ENCODE assay signal across 12 cellular contexts in genomic region chr11:114215871-114216803, GRCh38.
DNase-seq lines count a peak whose midpoint lies in the region; ATAC-seq and TF ChIP-seq lines count a peak whose summit lies in the region.
"Had no signal": no experiment of that assay in that cellular context is flagged by ENCODE, and none has a peak within 500 bp of the region (broad histone marks: within the 10 kb centered on the region; RNA-seq: fewer than 3 reads in every experiment).

No MANE protein-coding gene starts in this region.

- H3K4me3 Mint-ChIP-seq in activated naive CD8-positive, alpha-beta T cell treated with anti-CD3 and anti-CD28 coated beads, Interleukin-2, amount 50 U/mL, for 24 hours, result no peak overlapping the region

- H3K36me3 Mint-ChIP-seq in activated naive CD8-positive, alpha-beta T cell treated with anti-CD3 and anti-CD28 coated beads, Interleukin-2, amount 50 U/mL, for 24 hours (ENCODE audit: low read depth), result no peaks in the 10 kb centered on the region

- H3K27me3 ChIP-seq in GM23248 (replicated peaks; ENCODE audit: insufficient read depth), result no peaks in the 10 kb centered on the region; the same call in 1 of the 2 replicates

- no peaks in the 10 kb centered on the region for H3K4me1 ChIP-seq in GM23248 (ENCODE audit: insufficient read depth)

- H3K27ac Mint-ChIP-seq in activated naive CD8-positive, alpha-beta T cell treated with anti-CD3 and anti-CD28 coated beads, Interleukin-2, amount 50 U/mL, for 24 hours, result no peak overlapping the region

- no peaks in the 10 kb centered on the region for H3K27me3 Mint-ChIP-seq in activated naive CD8-positive, alpha-beta T cell treated with anti-CD3 and anti-CD28 coated beads, Interleukin-2, amount 50 U/mL, for 24 hours

- H3K9me3 Mint-ChIP-seq in activated naive CD8-positive, alpha-beta T cell treated with anti-CD3 and anti-CD28 coated beads, Interleukin-2, amount 50 U/mL, for 24 hours, result no peaks in the 10 kb centered on the region

- in situ Hi-C loops in GM23248 (cut with MboI), result no loop called here

- no peaks in the 10 kb centered on the region for H3K36me3 ChIP-seq in GM23248 (ENCODE audit: low read depth)

- no peaks in the 10 kb centered on the region for H3K9me3 ChIP-seq in GM23248 (ENCODE audit: low read depth)

- no peak overlapping the region for H3K4me2 ChIP-seq in GM23248 (ENCODE audit: unreplicated experiment)

- H3K9ac ChIP-seq in GM23248, result no peak overlapping the region

- H3K4me3 ChIP-seq in GM23248, result no peak overlapping the region

- no peaks in the 10 kb centered on the region for H4K20me1 ChIP-seq in GM23248 (ENCODE audit: insufficient read depth)

- H3F3A ChIP-seq in GM23248 (ENCODE audit: insufficient read depth), result no peaks in the 10 kb centered on the region

- H3K9me2 ChIP-seq in GM23248 (ENCODE audit: insufficient read depth), result no peaks in the 10 kb centered on the region

- TF ChIP-seq CTCF in 22Rv1 (IDR thresholded peaks at IDR 0.05), result no peak

- peaks cover 23% of the 10 kb centered on the region for H3K4me1 Mint-ChIP-seq in activated naive CD8-positive, alpha-beta T cell treated with anti-CD3 and anti-CD28 coated beads, Interleukin-2, amount 50 U/mL, for 24 hours

- H3K79me2 ChIP-seq in GM23248 (ENCODE audit: insufficient read depth), result no peaks in the 10 kb centered on the region

- H3K27ac ChIP-seq in 22Rv1 (0 out of 2 replicates have a peak overlapping the region, but pooled peaks have one; percentile 17), GM23248 (no peak overlapping the region)

- 72% methylated on average over 6 of the region's 6 CpGs for WGBS in GM23248 (ENCODE audit: low coverage in 1 of 2, low lambda C conversion rate in 2 of 2, missing lambda C conversion rate in 2 of 2), 2 experiments

- H2AFZ ChIP-seq in GM23248, result no peak overlapping the region

- peak; percentile 46 for ATAC-seq in activated naive CD8-positive, alpha-beta T cell treated with anti-CD3 and anti-CD28 coated beads, Interleukin-2, amount 50 U/mL, for 24 hours
- ATAC-seq: SK-N-SH treated with all-trans-retinoic acid at 6 μM for 48 hours had no signal

- DNase-seq in GF-D8 (lab: John Stamatoyannopoulos, UW) (peak; percentile 100), islet precursor cell (peak; percentile 79), DMS 273 (lab: John Stamatoyannopoulos, UW; ENCODE audit: unreplicated experiment) (no peak), GM23248 (no peak), AG08396 (ENCODE audit: low spot score) (no peak)
- DNase-seq in activated naive CD8-positive, alpha-beta T cell treated with anti-CD3 and anti-CD28 coated beads, Interleukin-2, amount 50 U/mL, for 24 hours, result no peak
- DNase-seq in stimulated activated CD4-positive, alpha-beta T cell treated with anti-CD3 and anti-CD28 coated beads, Interleukin-1b, Interleukin-23, amount 100 ng/mL, for 48 hours, result no peak
- DNase-seq: midbrain; NCI-H2081 treated with DMSO at 0.1 percent for 48 hours; NK-92 treated with Interleukin-12 subunit alpha and Interleukin-12 subunit beta, amount 100 ng/mL, for 24 hours had no signal

Comparison
In these comparisons a context has a peak if more than half of its experiments do, and no peak if none do; other contexts are left out.
1. DNase-seq: peak in GF-D8 (single experiment) and islet precursor cell (single experiment); none in activated naive CD8-positive, alpha-beta T cell treated with anti-CD3 and anti-CD28 coated beads, Interleukin-2, amount 50 U/mL, for 24 hours (single experiment), DMS 273 (single experiment), GM23248 (single experiment), stimulated activated CD4-positive, alpha-beta T cell treated with anti-CD3 and anti-CD28 coated beads, Interleukin-1b, Interleukin-23, amount 100 ng/mL, for 48 hours (single experiment) and AG08396 (single experiment).